ENCODE assay signal across 8 cellular contexts in the genomic region with DNA sequence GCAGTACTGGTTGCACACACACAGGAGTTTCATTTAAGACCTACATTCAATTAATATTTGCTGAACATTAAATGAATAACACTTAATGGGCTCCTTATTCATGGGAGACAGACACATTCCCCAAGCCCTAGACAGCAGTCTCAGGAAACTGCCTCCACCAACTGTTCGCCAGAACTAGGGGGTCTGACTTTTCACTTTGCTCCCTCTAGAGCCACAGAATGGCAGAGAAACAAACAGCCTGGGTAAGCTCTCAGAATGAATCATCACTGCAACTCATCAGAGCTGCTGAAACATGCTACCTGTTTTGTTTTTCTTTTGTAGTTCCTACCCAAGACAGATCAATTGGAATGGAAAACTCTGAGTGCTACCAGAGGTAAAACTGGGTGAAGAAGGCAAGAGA. TPM values are rescaled to one million over a fixed set of nuclear protein-coding genes. Genes with fewer than 3 reads are reported as not detected.
DNase-seq lines count a peak whose midpoint lies in the region; ATAC-seq and TF ChIP-seq lines count a peak whose summit lies in the region.

No MANE protein-coding gene starts in this region.

- TF ChIP-seq CTCF in brain microvascular endothelial cell (IDR thresholded peaks at IDR 0.05; ENCODE audit: low read depth, low read length, missing control alignments) = peak; percentile 65
- TF ChIP-seq CTCF in psoas muscle (IDR thresholded peaks at IDR 0.05) = no peak
- TF ChIP-seq CTCF in mucosa of descending colon (IDR thresholded peaks at IDR 0.05) = no peak

- H3K27me3 Mint-ChIP-seq in CD8-positive, alpha-beta memory T cell = no peaks in the 10 kb centered on the region

- peak overlapping the region in 1 of 8 donors; percentile 16 for H3K27ac Mint-ChIP-seq in CD8-positive, alpha-beta memory T cell

- WGBS in psoas muscle, 3 donors = 65 to 76% (median 67%) methylated on average over 1 of the region's 1 CpG

- H3K36me3 Mint-ChIP-seq in CD8-positive, alpha-beta memory T cell = peaks cover 5 to 63% (median 23%) of the 10 kb centered on the region in 3 donors

- H3K27me3 ChIP-seq in brain microvascular endothelial cell (replicated peaks) = no peaks in the 10 kb centered on the region
- H3K27me3 ChIP-seq in psoas muscle (ENCODE audit: insufficient read depth in 3 of 3, low read length in 2 of 3) = no peaks in the 10 kb centered on the region
- H3K27me3 ChIP-seq in CD8-positive, alpha-beta memory T cell (ENCODE audit: insufficient read depth, low read length, poor library complexity, severe bottlenecking) = no peaks in the 10 kb centered on the region

- no peak overlapping the region for H3K4me3 ChIP-seq in brain microvascular endothelial cell (ENCODE audit: low read depth, low read length)
- H3K4me3 ChIP-seq in psoas muscle = no peak overlapping the region
- no peak overlapping the region for H3K4me3 ChIP-seq in mucosa of descending colon
- no peak overlapping the region for H3K4me3 ChIP-seq in CD8-positive, alpha-beta memory T cell (ENCODE audit: low read length)

- in situ Hi-C loops in brain microvascular endothelial cell (cut with HindIII; ENCODE audit: low pct_ligation_motif_present, low sequenced_read_pairs) = no loop called here

- CTCF ChIA-PET in CD8-positive, alpha-beta memory T cell (lab: Charles Lee) = interaction anchor here (1.1 to 1.8 kb wide), 3 partner anchors 8 to 114 kb away, joined by 3 to 16 read pairs (median 11); no protein-coding TSS in a partner anchor

- peaks cover 7 to 10% (median 8%) of the 10 kb centered on the region in 3 donors for H3K4me1 Mint-ChIP-seq in CD8-positive, alpha-beta memory T cell

- H3K4me3 Mint-ChIP-seq in CD8-positive, alpha-beta memory T cell = no peak overlapping the region

- peak overlapping the region; percentile 63 for H3K27ac ChIP-seq in brain microvascular endothelial cell
- H3K27ac ChIP-seq in psoas muscle = peak overlapping the region; percentile 41
- H3K27ac ChIP-seq in CD8-positive, alpha-beta memory T cell (ENCODE audit: low read depth, low read length) = no peak overlapping the region

- no peaks in the 10 kb centered on the region for H3K9me3 Mint-ChIP-seq in CD8-positive, alpha-beta memory T cell

- DNase-seq in brain microvascular endothelial cell (peak; percentile 71), psoas muscle (no peak), cerebellar nuclear complex (lab: John Stamatoyannopoulos, UW) (no peak), mucosa of descending colon (no peak)
- DNase-seq in CD8-positive, alpha-beta memory T cell = no peak

- ATAC-seq in GM18517 (IDR thresholded peaks at IDR 0.05; ENCODE audit: unreplicated experiment) (peak; percentile 62), HG03064 (IDR thresholded peaks at IDR 0.05; ENCODE audit: low read depth, unreplicated experiment) (peak; percentile 80), psoas muscle (no peak), mucosa of descending colon (no peak), HG02763 (IDR thresholded peaks at IDR 0.05; ENCODE audit: unreplicated experiment) (no peak)

- H3K4me1 ChIP-seq in psoas muscle = peaks cover 8% of the 10 kb centered on the region
- no peaks in the 10 kb centered on the region for H3K4me1 ChIP-seq in mucosa of descending colon (ENCODE audit: low read depth)
- H3K4me1 ChIP-seq in CD8-positive, alpha-beta memory T cell (ENCODE audit: insufficient read depth, low read length) = no peaks in the 10 kb centered on the region

- H3K36me3 ChIP-seq in brain microvascular endothelial cell (replicated peaks) = no peaks in the 10 kb centered on the region
- peaks cover 3 to 21% of the 10 kb centered on the region in 2 donors for H3K36me3 ChIP-seq in psoas muscle (ENCODE audit: insufficient read depth in 1 of 2, low read depth in 1 of 2)
- no peaks in the 10 kb centered on the region for H3K36me3 ChIP-seq in mucosa of descending colon (ENCODE audit: low read depth)
- peaks cover 4% of the 10 kb centered on the region for H3K36me3 ChIP-seq in CD8-positive, alpha-beta memory T cell (ENCODE audit: insufficient read depth, low read length)

- intact Hi-C loops in psoas muscle (cut with DNase I) = no loop called here
- intact Hi-C loops in mucosa of descending colon (cut with DNase I, micrococcal nuclease) = no loop called here

- POLR2A ChIA-PET in CD8-positive, alpha-beta memory T cell (lab: Charles Lee) = no interaction called here

- H3K9me3 ChIP-seq in psoas muscle (no peaks in the 10 kb centered on the region), mucosa of descending colon (no peaks in the 10 kb centered on the region)
- H3K9me3 ChIP-seq in CD8-positive, alpha-beta memory T cell (ENCODE audit: low read length) = no peaks in the 10 kb centered on the region

RNA-seq across cellular contexts. Expression of gene ELK4, which starts 31.7 kb away (rescaled TPM):
- total RNA-seq in psoas muscle (10 to 100 TPM; 34.4 to 67.8 (median 43.7) TPM), mucosa of descending colon (10 to 100 TPM; 43.1 to 60.6 (median 47.6) TPM)
- 10 to 100 TPM in 2 of 3 donors, 1 to 10 TPM in 1; 5.5 to 18.6 (median 11.2) TPM for polyA plus RNA-seq in psoas muscle
- total RNA-seq in CD8-positive, alpha-beta memory T cell = 10 to 100 TPM; 83.3 to 88.7 TPM
- polyA plus RNA-seq in CD8-positive, alpha-beta memory T cell = 6.1 TPM

Comparison
In these comparisons a context has a peak if more than half of its experiments do, and no peak if none do; other contexts are left out.
1. ATAC-seq: peak in GM18517 (single experiment) and HG03064 (single experiment); none in psoas muscle (0 of 4), mucosa of descending colon (single experiment) and HG02763 (single experiment).